In the genomic region with DNA sequence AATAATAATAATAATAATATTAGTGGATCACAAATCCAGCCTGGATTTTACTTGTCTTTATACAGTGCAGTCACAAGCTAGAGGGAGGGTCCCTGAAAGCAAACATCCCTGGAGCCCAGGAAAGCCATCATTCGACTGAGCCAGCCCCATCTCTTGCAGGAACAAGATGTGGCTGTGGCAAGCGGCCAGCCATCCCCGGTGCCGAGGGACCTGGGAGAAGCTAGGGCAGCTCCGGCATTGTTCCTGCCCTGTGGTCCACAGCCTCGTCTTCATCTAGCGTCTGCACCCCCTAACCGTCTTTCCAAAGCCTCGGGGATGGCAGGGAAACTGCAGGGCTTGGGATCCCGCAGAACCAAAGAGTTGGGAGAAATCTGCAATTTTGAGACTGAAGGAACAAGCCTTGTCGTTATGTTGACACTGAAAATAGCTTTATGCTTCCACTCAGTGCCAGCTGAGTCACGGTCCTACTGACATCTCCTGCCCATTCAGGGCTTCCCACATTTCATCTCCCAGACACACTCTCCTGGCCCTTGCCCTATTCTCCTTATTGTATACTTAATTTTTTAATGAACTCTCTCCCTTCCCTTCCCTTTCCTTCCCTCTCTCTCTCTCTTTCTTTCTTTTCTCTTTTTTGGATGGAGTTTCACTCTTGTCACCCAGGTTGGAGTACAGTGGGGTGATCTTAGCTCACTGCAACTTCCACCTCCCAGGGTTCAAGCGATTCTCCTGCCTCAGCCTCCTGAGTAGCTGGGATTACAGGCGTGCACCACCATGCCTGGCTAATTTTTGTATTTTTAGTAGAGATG, we compare ENCODE assay signal across 17 cellular contexts.
A peak's percentile ranks its signal among the peaks of the same experiment; 100 is the strongest.
DNase-seq lines count a peak whose midpoint lies in the region; ATAC-seq, FAIRE-seq and TF ChIP-seq lines count a peak whose summit lies in the region.
"Had no signal": no experiment of that assay in that cellular context is flagged by ENCODE, and none has a peak within 500 bp of the region (broad histone marks: within the 10 kb centered on the region; RNA-seq: fewer than 3 reads in every experiment).

No MANE protein-coding gene starts in this region.

- peaks cover 43% of the 10 kb centered on the region for H3K27me3 Mint-ChIP-seq in T-helper 17 cell

- H3K14ac ChIP-seq in H1 (ENCODE audit: insufficient read length): no peak overlapping the region

- H3K9ac ChIP-seq in H1 (replicated peaks in 1 of 4; ENCODE audit: extremely low read depth in 1 of 4, low read depth in 3 of 4, low read length in 3 of 4): no peak overlapping the region

- H3K4me1 Mint-ChIP-seq in T-helper 17 cell: peaks cover 3% of the 10 kb centered on the region
- H3K4me1 Mint-ChIP-seq: activated CD8-positive, alpha-beta memory T cell treated with anti-CD3 and anti-CD28 coated beads, Interleukin-2, amount 10 ng/mL, durations not matched to agents 7 days and 5 days had no signal

- H3K23ac ChIP-seq in H1 (ENCODE audit: insufficient read length): no peak overlapping the region

- POLR2A ChIA-PET in H1 (lab: Charles Lee; ENCODE audit: partially characterized antibody): interaction anchor here (0.8 kb wide), 1 partner anchor 165 kb away, joined by 3 read pairs; no protein-coding TSS in a partner anchor

- H3K27me3 ChIP-seq in H1 (replicated peaks in 1 of 4; ENCODE audit: control insufficient read depth in 3 of 4, extremely low read depth in 1 of 4, insufficient read depth in 3 of 4, low read length in 3 of 4) (no peaks in the 10 kb centered on the region), psoas muscle (ENCODE audit: insufficient read depth in 3 of 3, low read length in 2 of 3) (no peaks in the 10 kb centered on the region), transverse colon (no peaks in the 10 kb centered on the region)
- H3K27me3 ChIP-seq: Peyer's patch had no signal

- H3K36me3 ChIP-seq in H1 (ENCODE audit: control insufficient read depth in 2 of 4, insufficient read depth in 4 of 4, low read length in 3 of 4) (no peaks in the 10 kb centered on the region), psoas muscle (ENCODE audit: insufficient read depth in 1 of 2, low read depth in 1 of 2) (no peaks in the 10 kb centered on the region), transverse colon (no peaks in the 10 kb centered on the region)
- H3K36me3 ChIP-seq: Peyer's patch, stomach had no signal

- no peaks in the 10 kb centered on the region for H3K79me2 ChIP-seq in H1 (ENCODE audit: control insufficient read depth in 1 of 2, insufficient read depth in 2 of 2, low read length in 2 of 2)

- no peak overlapping the region for H2AFZ ChIP-seq in H1 (ENCODE audit: low read length)

- TF ChIP-seq RAD21 in H1 (IDR thresholded peaks at IDR 0.05 in 1 of 2, conservative IDR thresholded peaks at IDR 0.05 in 1 of 2; ENCODE audit: low read depth in 2 of 2, low read length in 2 of 2): no peak

- H3K4ac ChIP-seq in H1 (replicated peaks; ENCODE audit: insufficient read length, low read depth, low read length): no peak overlapping the region

- no peak overlapping the region for H2BK120ac ChIP-seq in H1 (replicated peaks; ENCODE audit: low read depth, low read length)

- H2BK5ac ChIP-seq in H1 (ENCODE audit: low read depth, low read length): no peak overlapping the region

- no peak overlapping the region for H4K5ac ChIP-seq in H1 (ENCODE audit: insufficient read length, low read depth, low read length)

- no peak overlapping the region for H2BK20ac ChIP-seq in H1 (ENCODE audit: low read length)

- in situ Hi-C loops in transverse colon (cut with MboI; ENCODE audit: low pct_ligation_motif_present in 1 of 4, low pct_unique_long_range_greater_than_20kb in 1 of 4, low sequenced_read_pairs in 3 of 4): loop anchor here in 2 of 4 donors (25.0 kb wide), 1 partner anchor 522 kb away; no protein-coding TSS in a partner anchor

- ATAC-seq in psoas muscle: peak in 1 of 4 donors; percentile 50
- ATAC-seq in HG03469 (IDR thresholded peaks at IDR 0.05; ENCODE audit: unreplicated experiment): no peak
- no peak for ATAC-seq in HG02981 (IDR thresholded peaks at IDR 0.05; ENCODE audit: unreplicated experiment)
- ATAC-seq in T-helper 17 cell: no peak
- ATAC-seq: activated CD8-positive, alpha-beta memory T cell treated with anti-CD3 and anti-CD28 coated beads, Interleukin-2, amount 10 ng/mL, durations not matched to agents 7 days and 5 days had no signal

- TF ChIP-seq CTCF in H1 (IDR thresholded peaks at IDR 0.05; ENCODE audit: control extremely low read depth in 1 of 3, insufficient read depth in 1 of 3, low read depth in 1 of 3, low read length in 3 of 3) (no peak), psoas muscle (IDR thresholded peaks at IDR 0.05) (no peak), transverse colon (IDR thresholded peaks at IDR 0.05) (no peak)

- no peak overlapping the region for H3K27ac ChIP-seq in H1 (ENCODE audit: low read depth, low read length)
- H3K27ac ChIP-seq in psoas muscle: peak overlapping the region; percentile 58
- no peak overlapping the region for H3K27ac ChIP-seq in transverse colon
- H3K27ac ChIP-seq: Peyer's patch had no signal

- CTCF ChIA-PET in H1 (lab: Charles Lee; ENCODE audit: partially characterized antibody): interaction anchor here (1.0 to 13.1 kb wide), 8 partner anchors 9 to 168 kb away, joined by 3 to 126 read pairs (median 3); a partner anchor contains a TSS

- TF ChIP-seq EP300 in H1 (IDR thresholded peaks at IDR 0.05; ENCODE audit: borderline replicate concordance in 1 of 2, low read depth in 2 of 2, low read length in 2 of 2): no peak
- no peak for TF ChIP-seq EP300 in transverse colon (IDR thresholded peaks at IDR 0.05; ENCODE audit: low read depth)

- 86% methylated on average over 12 of the region's 14 CpGs; no CpG with 5 or more reads in 1 of the 2 experiments for WGBS in H1 (ENCODE audit: extremely low coverage in 1 of 2, insufficient coverage in 1 of 2, insufficient read length in 1 of 2, insufficient replicate concordance in 2 of 2, low coverage in 1 of 2, low lambda C conversion rate in 2 of 2, missing lambda C conversion rate in 1 of 2), 2 experiments
- 43 to 61% (median 46%) methylated on average over 14 of the region's 14 CpGs for WGBS in psoas muscle, 3 donors
- 20 to 61% methylated on average over 2 to 14 of the region's 14 CpGs for WGBS in transverse colon (ENCODE audit: low coverage in 1 of 2), 2 donors

- no peak for FAIRE-seq in H1 (lab: Jason Lieb, UNC)

- DNase-seq in EL (peak; percentile 29), NCI-H1092 treated with DMSO at 0.1 percent for 48 hours (lab: John Stamatoyannopoulos, UW) (peak; percentile 46), H1 (ENCODE audit: low read depth in 1 of 2, low spot score in 2 of 2) (no peak), psoas muscle (peak; percentile 45 to 71), transverse colon (no peak), T-helper 17 cell (no peak)
- DNase-seq: activated CD8-positive, alpha-beta memory T cell treated with anti-CD3 and anti-CD28 coated beads, Interleukin-2, amount 10 ng/mL, durations not matched to agents 7 days and 5 days; activated effector memory CD4-positive, alpha-beta T cell treated with anti-CD3 and anti-CD28 coated beads, Interleukin-2, amount 50 U/mL, for 16 hours; islet precursor cell; Kasumi-1; NCI-H2029; NCI-H526 treated with DMSO at 0.1 percent for 48 hours; Peyer's patch; stimulated activated CD4-positive, alpha-beta T cell treated with anti-CD3 and anti-CD28 coated beads, Interleukin-12 subunit alpha, Interleukin-12 subunit beta, amount 100 ng/mL, for 4 hours; stomach had no signal

- 0 out of 2 replicates have a peak, but pooled peaks cover 2% of the 10 kb centered on the region for H3K23me2 ChIP-seq in H1 (ENCODE audit: low read depth, low read length)

- no peaks in the 10 kb centered on the region for H4K20me1 ChIP-seq in H1 (replicated peaks in 1 of 2; ENCODE audit: control insufficient read depth in 1 of 2, insufficient read depth in 2 of 2, low read length in 2 of 2)

- no peak overlapping the region for H2BK12ac ChIP-seq in H1 (ENCODE audit: low read depth, low read length)

- no peak overlapping the region for H3K56ac ChIP-seq in H1 (replicated peaks; ENCODE audit: insufficient read length, low read depth, low read length)

- no peak overlapping the region for H3K18ac ChIP-seq in H1 (ENCODE audit: extremely low read depth, low read length)

- H3K79me1 ChIP-seq in H1 (ENCODE audit: low read depth, low read length): no peaks in the 10 kb centered on the region

- H3K4me1 ChIP-seq in H1 (replicated peaks in 1 of 4; ENCODE audit: control insufficient read depth in 3 of 4, insufficient read depth in 4 of 4, low read length in 3 of 4): no peaks in the 10 kb centered on the region
- peaks cover 24% of the 10 kb centered on the region for H3K4me1 ChIP-seq in psoas muscle
- H3K4me1 ChIP-seq in transverse colon: peaks cover 2 to 8% (median 4%) of the 10 kb centered on the region in 4 donors

- intact Hi-C loops in psoas muscle (cut with DNase I): no loop called here
- intact Hi-C loops in transverse colon (cut with DNase I; ENCODE audit: low total_unique reads): no loop called here

- H3K27ac Mint-ChIP-seq in T-helper 17 cell: no peak overlapping the region
- H3K27ac Mint-ChIP-seq: activated CD8-positive, alpha-beta memory T cell treated with anti-CD3 and anti-CD28 coated beads, Interleukin-2, amount 10 ng/mL, durations not matched to agents 7 days and 5 days had no signal

- H3K36me3 Mint-ChIP-seq in T-helper 17 cell (ENCODE audit: low read depth): no peaks in the 10 kb centered on the region
- H3K36me3 Mint-ChIP-seq: activated CD8-positive, alpha-beta memory T cell treated with anti-CD3 and anti-CD28 coated beads, Interleukin-2, amount 10 ng/mL, durations not matched to agents 7 days and 5 days had no signal

- H3K9me3 ChIP-seq in H1 (ENCODE audit: insufficient read depth in 2 of 2, low read depth in 1 of 2, low read length in 1 of 2) (no peaks in the 10 kb centered on the region), psoas muscle (no peaks in the 10 kb centered on the region), transverse colon (no peaks in the 10 kb centered on the region), T-helper 17 cell (ENCODE audit: control insufficient read depth, low read length, poor library complexity, severe bottlenecking) (no peaks in the 10 kb centered on the region)
- H3K9me3 ChIP-seq: Peyer's patch, stomach had no signal

- no peak overlapping the region for H2AK5ac ChIP-seq in H1 (ENCODE audit: low read depth, low read length)

- peak overlapping the region; percentile 19; the same call in 1 of the 2 replicates for H4K8ac ChIP-seq in H1 (ENCODE audit: extremely low read depth, insufficient read depth, low read length)

- no peak overlapping the region for H3K4me3 Mint-ChIP-seq in T-helper 17 cell
- H3K4me3 Mint-ChIP-seq: activated CD8-positive, alpha-beta memory T cell treated with anti-CD3 and anti-CD28 coated beads, Interleukin-2, amount 10 ng/mL, durations not matched to agents 7 days and 5 days had no signal

- H3K4me3 ChIP-seq in H1 (ENCODE audit: extremely low read depth in 1 of 4, insufficient read depth in 2 of 4, low read depth in 3 of 4, low read length in 4 of 4) (no peak overlapping the region), psoas muscle (no peak overlapping the region), transverse colon (no peak overlapping the region)
- H3K4me3 ChIP-seq: Peyer's patch, stomach had no signal

- TF ChIP-seq POLR2A in H1 (IDR thresholded peaks at IDR 0.05; ENCODE audit: control extremely low read depth in 1 of 2, low read depth in 2 of 2, low read length in 2 of 2) (no peak), transverse colon (IDR thresholded peaks at IDR 0.05) (no peak)

- H3K4me2 ChIP-seq in H1 (ENCODE audit: insufficient read depth in 1 of 2, low read depth in 2 of 2, low read length in 2 of 2): no peak overlapping the region

- H4K91ac ChIP-seq in H1 (replicated peaks; ENCODE audit: insufficient read length, low read length): no peak overlapping the region

- no peak overlapping the region for H2BK15ac ChIP-seq in H1 (ENCODE audit: low read length)

Comparison
In these comparisons a context has a peak if more than half of its experiments do, and no peak if none do; other contexts are left out.
1. DNase-seq: peak in EL (single experiment), NCI-H1092 treated with DMSO at 0.1 percent for 48 hours (single experiment) and psoas muscle (2 of 2); none in H1 (0 of 2), transverse colon (single experiment) and T-helper 17 cell (0 of 3).